Comparison of ENCODE assay signal across 16 cellular contexts in the genomic region with DNA sequence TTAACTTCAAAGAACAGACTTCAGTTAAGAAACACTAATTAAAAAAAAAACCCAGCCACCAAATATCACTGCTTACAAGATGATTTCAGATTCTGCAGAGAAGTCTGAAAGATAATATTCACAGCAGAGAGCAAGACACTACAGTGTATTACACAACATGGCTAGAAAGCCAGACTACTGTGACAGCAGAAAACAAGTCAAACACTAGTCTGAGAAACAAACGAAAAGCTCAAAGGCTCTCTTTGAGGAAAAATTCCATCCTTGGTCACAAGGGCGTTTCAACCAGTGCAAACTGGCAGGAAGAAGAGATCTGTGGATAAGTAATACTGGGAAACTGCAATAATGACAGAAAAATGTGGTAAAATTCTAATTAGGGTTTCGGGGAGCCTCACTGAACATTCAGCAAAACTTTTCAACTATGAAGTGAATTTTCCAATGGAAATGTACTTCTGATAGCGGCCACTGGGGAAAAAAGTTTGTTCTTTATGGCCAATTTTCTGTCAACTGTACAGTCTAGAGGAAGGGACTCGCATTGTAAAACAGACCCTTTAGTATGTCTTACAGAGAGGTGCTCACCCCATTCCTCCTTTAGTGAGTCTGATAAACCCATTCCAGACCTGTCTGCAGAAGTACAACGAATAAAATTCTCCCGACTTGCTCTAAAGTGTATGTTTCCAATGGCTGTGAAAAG. TPM values are rescaled to one million over a fixed set of nuclear protein-coding genes. Genes with fewer than 3 reads are reported as not detected.
DNase-seq lines count a peak whose midpoint lies in the region; ATAC-seq and TF ChIP-seq lines count a peak whose summit lies in the region.
"Had no signal": no experiment of that assay in that cellular context is flagged by ENCODE, and none has a peak within 500 bp of the region (broad histone marks: within the 10 kb centered on the region; RNA-seq: fewer than 3 reads in every experiment).

No MANE protein-coding gene starts in this region.

- in situ Hi-C loops in G401 (cut with HindIII; ENCODE audit: low sequenced_read_pairs) = no loop called here

- no peak overlapping the region for H3K9ac ChIP-seq in parathyroid adenoma

- peaks cover 19% of the 10 kb centered on the region for H3K79me2 ChIP-seq in parathyroid adenoma

- no peaks in the 10 kb centered on the region for H3K27me3 Mint-ChIP-seq in stimulated activated memory B cell treated with anti-CD40 and anti-IgM and Interleukin-4, amounts not matched to agents 10 μg/mL and 1 μg/mL and 100 μg/mL, for 72 hours

- no peak overlapping the region for H3K27ac ChIP-seq in VCaP
- no peak overlapping the region for H3K27ac ChIP-seq in foreskin keratinocyte
- peak overlapping the region; percentile 12 for H3K27ac ChIP-seq in parathyroid adenoma
- H3K27ac ChIP-seq: coronary artery had no signal

- H3K9me3 ChIP-seq in parathyroid adenoma (ENCODE audit: control insufficient read depth, low read length) = no peaks in the 10 kb centered on the region

- H3K36me3 ChIP-seq in parathyroid adenoma (ENCODE audit: control insufficient read depth, insufficient read depth, low read length) = no peaks in the 10 kb centered on the region

- peak overlapping the region; percentile 20 for H3K4me3 ChIP-seq in parathyroid adenoma (ENCODE audit: low read depth, low read length)
- H3K4me3 ChIP-seq: coronary artery, lung had no signal

- DNase-seq in foreskin keratinocyte (no peak), G401 (ENCODE audit: low spot score) (no peak)
- DNase-seq: activated CD4-positive, CD25-positive, alpha-beta regulatory T cell treated with anti-CD3 and anti-CD28 coated beads, Interleukin-2, amount 50 U/mL, for 72 hours; activated effector memory CD4-positive, alpha-beta T cell treated with anti-CD3 and anti-CD28 coated beads, Interleukin-2, amount 50 U/mL, for 16 hours; CD8-positive, alpha-beta memory T cell; NCI-H526; posterior cingulate gyrus; stimulated activated CD4-positive, alpha-beta T cell treated with anti-CD3 and anti-CD28 coated beads, Interleukin-4, amount 100 ng/mL, for 24 hours had no signal

- H2AFZ ChIP-seq in parathyroid adenoma = no peak overlapping the region

- H3K4me2 ChIP-seq in parathyroid adenoma (ENCODE audit: low read length) = peak overlapping the region; percentile 29

- H3K4me1 Mint-ChIP-seq in stimulated activated memory B cell treated with anti-CD40 and anti-IgM and Interleukin-4, amounts not matched to agents 10 μg/mL and 1 μg/mL and 100 μg/mL, for 72 hours = peaks cover 15% of the 10 kb centered on the region

- H3K4me1 ChIP-seq in foreskin keratinocyte (no peaks in the 10 kb centered on the region), parathyroid adenoma (peaks cover 10% of the 10 kb centered on the region)

- H3K27ac Mint-ChIP-seq in stimulated activated memory B cell treated with anti-CD40 and anti-IgM and Interleukin-4, amounts not matched to agents 10 μg/mL and 1 μg/mL and 100 μg/mL, for 72 hours = no peak overlapping the region

- H3K4me3 Mint-ChIP-seq in stimulated activated memory B cell treated with anti-CD40 and anti-IgM and Interleukin-4, amounts not matched to agents 10 μg/mL and 1 μg/mL and 100 μg/mL, for 72 hours = no peak overlapping the region
- H3K4me3 Mint-ChIP-seq: CD8-positive, alpha-beta memory T cell had no signal

- H3K9me3 Mint-ChIP-seq in stimulated activated memory B cell treated with anti-CD40 and anti-IgM and Interleukin-4, amounts not matched to agents 10 μg/mL and 1 μg/mL and 100 μg/mL, for 72 hours = no peaks in the 10 kb centered on the region
- H3K9me3 Mint-ChIP-seq: CD8-positive, alpha-beta memory T cell had no signal

- H3K27me3 ChIP-seq in foreskin keratinocyte (no peaks in the 10 kb centered on the region), parathyroid adenoma (ENCODE audit: control insufficient read depth, insufficient read depth, low read length) (no peaks in the 10 kb centered on the region)

- ATAC-seq in foreskin keratinocyte (no peak), HG03097 (IDR thresholded peaks at IDR 0.05; ENCODE audit: low FRiP score, unreplicated experiment) (no peak), GM19452 (IDR thresholded peaks at IDR 0.05; ENCODE audit: unreplicated experiment) (no peak)
- no peak for ATAC-seq in stimulated activated memory B cell treated with anti-CD40 and anti-IgM and Interleukin-4, amounts not matched to agents 10 μg/mL and 1 μg/mL and 100 μg/mL, for 72 hours

- TF ChIP-seq CTCF in GM12873 (IDR thresholded peaks at IDR 0.05; ENCODE audit: insufficient read depth, low read depth, low read length, missing control alignments) (peak; percentile 22), VCaP (conservative IDR thresholded peaks at IDR 0.05) (peak; percentile 34), foreskin keratinocyte (conservative IDR thresholded peaks at IDR 0.05) (peak; percentile 12), parathyroid adenoma (IDR thresholded peaks at IDR 0.05) (no peak)

- H3K36me3 Mint-ChIP-seq in stimulated activated memory B cell treated with anti-CD40 and anti-IgM and Interleukin-4, amounts not matched to agents 10 μg/mL and 1 μg/mL and 100 μg/mL, for 72 hours = peaks cover 28% of the 10 kb centered on the region

RNA-seq across cellular contexts. Expression of a gene that starts 50.4 kb away (rescaled TPM):
- total RNA-seq in foreskin keratinocyte = 5.9 and 6.2 TPM in 2 replicates
- polyA plus RNA-seq in foreskin keratinocyte = 6.6 and 6.9 TPM in 2 replicates
- 9.3 and 11.4 TPM in 2 replicates for total RNA-seq in G401 (2014; rRNA removed; shearing (Covaris generic))
